In genomic region chr11:9569588-9570164, GRCh38 we compare ENCODE assay signal across 10 cellular contexts. TPM values are rescaled to one million over a fixed set of nuclear protein-coding genes. Genes with fewer than 3 reads are reported as not detected.
A peak's percentile ranks its signal among the peaks of the same experiment; 100 is the strongest.
DNase-seq lines count a peak whose midpoint lies in the region; FAIRE-seq and TF ChIP-seq lines count a peak whose summit lies in the region.
"Had no signal": no experiment of that assay in that cellular context is flagged by ENCODE, and none has a peak within 500 bp of the region (broad histone marks: within the 10 kb centered on the region; RNA-seq: fewer than 3 reads in every experiment).

No MANE protein-coding gene starts in this region.

- peak overlapping the region; percentile 56; the same call in 1 of the 2 replicates for H3K4me3 ChIP-seq in ACC112 (ENCODE audit: low read depth, low read length)
- no peak overlapping the region for H3K4me3 ChIP-seq in NT2/D1 (ENCODE audit: insufficient read length, low read depth)
- peak overlapping the region; percentile 27 for H3K4me3 ChIP-seq in epithelial cell of esophagus (ENCODE audit: low read length)
- H3K4me3 ChIP-seq in osteoblast (ENCODE audit: insufficient read depth, low read length): no peak overlapping the region
- peak overlapping the region in 1 of 2 donors; percentile 33 for H3K4me3 ChIP-seq in foreskin fibroblast (ENCODE audit: low read depth in 1 of 2, low read length in 2 of 2)

- H3K9me3 ChIP-seq in NT2/D1 (ENCODE audit: insufficient read depth, low read length) (no peaks in the 10 kb centered on the region), osteoblast (ENCODE audit: low read depth, low read length) (no peaks in the 10 kb centered on the region)

- no peaks in the 10 kb centered on the region for H3K27me3 ChIP-seq in ACC112 (ENCODE audit: insufficient read depth, low read length)
- no peaks in the 10 kb centered on the region for H3K27me3 ChIP-seq in NT2/D1 (ENCODE audit: insufficient read depth, insufficient read length)
- H3K27me3 ChIP-seq in osteoblast (ENCODE audit: insufficient read depth, low read length): no peaks in the 10 kb centered on the region

- peak overlapping the region; percentile 77 for H3K4me2 ChIP-seq in osteoblast (ENCODE audit: insufficient read depth, low read length)

- peak overlapping the region; percentile 11 for H3K9ac ChIP-seq in NT2/D1 (ENCODE audit: insufficient read length, low read depth)

- no peak for FAIRE-seq in urothelium cell line (lab: Jason Lieb, UNC)

- H3K36me3 ChIP-seq in ACC112 (ENCODE audit: insufficient read depth, low read length) (no peaks in the 10 kb centered on the region), NT2/D1 (ENCODE audit: insufficient read depth, insufficient read length, low read length) (peaks cover 4% of the 10 kb centered on the region), osteoblast (ENCODE audit: insufficient read depth, low read length) (no peaks in the 10 kb centered on the region)

- DNase-seq in NT2/D1 (ENCODE audit: low read depth, low spot score) (no peak), epithelial cell of esophagus (ENCODE audit: low read depth) (no peak), osteoblast (ENCODE audit: insufficient read length, low spot score, missing footprints) (no peak), urothelium cell line (ENCODE audit: low spot score) (no peak), foreskin fibroblast (no peak), HK-2 (ENCODE audit: unreplicated experiment) (no peak)
- DNase-seq in stimulated activated CD4-positive, alpha-beta T cell treated with anti-CD3 and anti-CD28 coated beads, Interleukin-2, amount 100 ng/mL, for 24 hours: no peak
- DNase-seq: activated CD4-positive, alpha-beta T cell treated with anti-CD3 and anti-CD28 coated beads for 1 hour; NCI-H2171 treated with DMSO at 0.1 percent for 48 hours had no signal

- H3K79me2 ChIP-seq in ACC112 (ENCODE audit: control insufficient read depth, insufficient read depth, low read length, unreplicated experiment) (peaks cover 11% of the 10 kb centered on the region), osteoblast (ENCODE audit: insufficient read depth, low read length) (peaks cover 10% of the 10 kb centered on the region)

- no peaks in the 10 kb centered on the region for H4K20me1 ChIP-seq in osteoblast (ENCODE audit: insufficient read depth, low read length)

- H3K4me1 ChIP-seq in ACC112 (ENCODE audit: control insufficient read depth, insufficient read depth, low read length, unreplicated experiment) (peaks cover 45% of the 10 kb centered on the region), NT2/D1 (ENCODE audit: insufficient read depth, insufficient read length) (peaks cover 9% of the 10 kb centered on the region), osteoblast (ENCODE audit: insufficient read depth, low read length) (peaks cover 46% of the 10 kb centered on the region)

- H2AFZ ChIP-seq in ACC112 (ENCODE audit: low read length, unreplicated experiment) (no peak overlapping the region), osteoblast (ENCODE audit: low read length) (peak overlapping the region; percentile 19)

- peak overlapping the region; percentile 100 for H3K27ac ChIP-seq in ACC112 (ENCODE audit: low read depth, low read length)
- peak overlapping the region; percentile 97 for H3K27ac ChIP-seq in osteoblast (ENCODE audit: low read depth, low read length)

- TF ChIP-seq CTCF in epithelial cell of esophagus (IDR thresholded peaks at IDR 0.05; ENCODE audit: insufficient read depth, low read depth, low read length, missing control alignments) (no peak), osteoblast (IDR thresholded peaks at IDR 0.05; ENCODE audit: extremely low read depth, low read depth, low read length) (no peak), foreskin fibroblast (IDR thresholded peaks at IDR 0.05; ENCODE audit: low read depth, low read length) (no peak)

RNA-seq across cellular contexts. Expression of gene WEE1, which starts 3.8 kb away (rescaled TPM):
- 28.3 and 32.2 TPM in 2 replicates for total RNA-seq in osteoblast

Comparison
In these comparisons a context has a peak if more than half of its experiments do, and no peak if none do; other contexts are left out.
1. H3K4me3 ChIP-seq: peak in ACC112 (single experiment) and epithelial cell of esophagus (single experiment); none in NT2/D1 (single experiment) and osteoblast (single experiment).